8 cellular contexts compared by ENCODE assay signal in genomic region chr14:100374270-100374669, GRCh38. TPM values are rescaled to one million over a fixed set of nuclear protein-coding genes. Genes with fewer than 3 reads are reported as not detected.
A peak's percentile ranks its signal among the peaks of the same experiment; 100 is the strongest.
DNase-seq lines count a peak whose midpoint lies in the region; ATAC-seq and TF ChIP-seq lines count a peak whose summit lies in the region.
"Had no signal": no experiment of that assay in that cellular context is flagged by ENCODE, and none has a peak within 500 bp of the region (broad histone marks: within the 10 kb centered on the region; RNA-seq: fewer than 3 reads in every experiment).

No MANE protein-coding gene starts in this region.

- no peak for TF ChIP-seq CTCF in HFF-Myc (IDR thresholded peaks at IDR 0.05; ENCODE audit: low read depth, low read length, missing control alignments)
- no peak for TF ChIP-seq CTCF in fibroblast of villous mesenchyme (IDR thresholded peaks at IDR 0.05; ENCODE audit: insufficient read depth, low read depth, low read length)

- H3K4me3 ChIP-seq in HFF-Myc (replicated peaks; ENCODE audit: low read depth, low read length) (peak overlapping the region; percentile 77), fibroblast of villous mesenchyme (ENCODE audit: low read depth, low read length) (peak overlapping the region; percentile 65), skin epidermis (peak overlapping the region in 3 of 7 experiments; percentile 66 to 86 (median 82))

- no peak for DNase-seq in HFF-Myc (ENCODE audit: extremely low read depth, low read depth)
- DNase-seq in T-helper 17 cell = no peak
- no peak for DNase-seq in fibroblast of villous mesenchyme (ENCODE audit: low read depth)
- no peak for DNase-seq in stimulated activated CD4-positive, alpha-beta T cell treated with anti-CD3 and anti-CD28 coated beads, Interleukin-12 subunit alpha, Interleukin-12 subunit beta, amount 100 ng/mL, for 4 hours
- DNase-seq in Kasumi-1 (lab: John Stamatoyannopoulos, UW) = no peak
- DNase-seq: NCI-H1436 treated with DMSO at 0.1 percent for 48 hours had no signal

- peak overlapping the region; percentile 94 for H3K4me3 Mint-ChIP-seq in T-helper 17 cell

- H3K9me3 ChIP-seq in T-helper 17 cell (ENCODE audit: control insufficient read depth, low read length, poor library complexity, severe bottlenecking) = no peaks in the 10 kb centered on the region

- peak overlapping the region; percentile 53 for H3K27ac Mint-ChIP-seq in T-helper 17 cell

- peaks cover 28% of the 10 kb centered on the region for H3K4me1 Mint-ChIP-seq in T-helper 17 cell

- H3K36me3 Mint-ChIP-seq in T-helper 17 cell (ENCODE audit: low read depth) = no peaks in the 10 kb centered on the region

- H3K27ac ChIP-seq in skin epidermis = peak overlapping the region in 15 of 21 experiments; percentile 32 to 98 (median 92)

- no peaks in the 10 kb centered on the region for H3K27me3 Mint-ChIP-seq in T-helper 17 cell

- no peak for ATAC-seq in T-helper 17 cell
- no peak for ATAC-seq in HG02981 (IDR thresholded peaks at IDR 0.05; ENCODE audit: unreplicated experiment)

RNA-seq across cellular contexts. Expression of gene WDR25, which starts 2.0 kb away (rescaled TPM):
- total RNA-seq in T-helper 17 cell (1 to 10 TPM; 5.7 to 6.5 TPM), fibroblast of villous mesenchyme (15.1 and 17.7 TPM in 2 replicates)

RNA-seq across cellular contexts. Expression of gene SLC25A47, which starts 51.1 kb away (rescaled TPM):
- total RNA-seq in T-helper 17 cell (not detected), fibroblast of villous mesenchyme (not detected in 2 replicates)
